Comparison of ENCODE assay signal across 15 cellular contexts in the genomic region with DNA sequence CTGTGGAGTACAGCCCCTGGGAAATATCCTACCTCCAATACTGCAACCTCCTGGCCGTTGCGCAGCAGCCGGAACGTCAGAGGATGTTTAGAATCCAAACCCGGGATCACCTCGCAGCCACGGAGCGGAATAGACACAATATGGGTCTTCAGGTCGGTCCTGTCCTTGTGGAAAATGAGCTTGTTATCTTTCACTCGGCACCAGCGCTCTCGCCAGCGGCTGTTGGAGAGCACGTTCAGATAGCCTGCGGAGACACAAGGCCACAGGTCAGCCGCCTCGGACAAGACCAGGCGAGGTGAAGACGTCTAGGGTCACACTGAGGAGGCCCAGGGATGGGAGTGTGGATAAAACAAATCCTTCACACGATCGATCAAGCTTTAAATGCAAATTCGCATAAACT.
A peak's percentile ranks its signal among the peaks of the same experiment; 100 is the strongest.
DNase-seq lines count a peak whose midpoint lies in the region; TF ChIP-seq lines count a peak whose summit lies in the region.
"Had no signal": no experiment of that assay in that cellular context is flagged by ENCODE, and none has a peak within 500 bp of the region (broad histone marks: within the 10 kb centered on the region; RNA-seq: fewer than 3 reads in every experiment).

No MANE protein-coding gene starts in this region.

- H3K27ac ChIP-seq in neural progenitor cell = no peak overlapping the region
- H3K27ac ChIP-seq in suprapubic skin = no peak overlapping the region
- H3K27ac ChIP-seq: 22Rv1 had no signal

- H3K4me3 ChIP-seq in neural progenitor cell = no peak overlapping the region
- no peak overlapping the region for H3K4me3 ChIP-seq in suprapubic skin
- H3K4me3 ChIP-seq in H7 (ENCODE audit: insufficient read depth, low read depth, low read length) = no peak overlapping the region

- H2AFZ ChIP-seq in neural progenitor cell (replicated peaks) = no peak overlapping the region

- peaks cover 5% of the 10 kb centered on the region for H4K20me1 ChIP-seq in neural progenitor cell (ENCODE audit: low read depth)

- peaks cover 6% of the 10 kb centered on the region for H3F3A ChIP-seq in neural progenitor cell (ENCODE audit: low read depth)

- no peak overlapping the region for H3K27ac Mint-ChIP-seq in activated T-cell treated with anti-CD3 and anti-CD28 coated beads, Interleukin-2, amount 50 U/mL, for 24 hours
- H3K27ac Mint-ChIP-seq in glutamatergic neuron (ENCODE audit: unreplicated experiment) (peak overlapping the region; percentile 76), neural progenitor cell (peak overlapping the region; percentile 19), mesothelial cell of epicardium (no peak overlapping the region)
- H3K27ac Mint-ChIP-seq: CD14-positive monocyte; CD8-positive, alpha-beta T cell had no signal

- no peaks in the 10 kb centered on the region for H3K79me2 ChIP-seq in neural progenitor cell (ENCODE audit: low read depth)

- H3K4me1 Mint-ChIP-seq in activated T-cell treated with anti-CD3 and anti-CD28 coated beads, Interleukin-2, amount 50 U/mL, for 24 hours (ENCODE audit: low read depth) = peaks cover 17% of the 10 kb centered on the region
- H3K4me1 Mint-ChIP-seq in glutamatergic neuron (ENCODE audit: low read depth, unreplicated experiment) (peaks cover 50% of the 10 kb centered on the region), neural progenitor cell (peaks cover 34% of the 10 kb centered on the region), mesothelial cell of epicardium (peaks cover 19% of the 10 kb centered on the region)

- no peaks in the 10 kb centered on the region for H3K27me3 Mint-ChIP-seq in activated T-cell treated with anti-CD3 and anti-CD28 coated beads, Interleukin-2, amount 50 U/mL, for 24 hours
- H3K27me3 Mint-ChIP-seq in glutamatergic neuron (ENCODE audit: unreplicated experiment) (peaks cover 43% of the 10 kb centered on the region), neural progenitor cell (ENCODE audit: insufficient read depth, low read depth) (peaks cover 3% of the 10 kb centered on the region), mesothelial cell of epicardium (ENCODE audit: low read depth) (no peaks in the 10 kb centered on the region)

- no peak for TF ChIP-seq POLR2A in suprapubic skin (IDR thresholded peaks at IDR 0.05)

- no peak overlapping the region for H3K4me2 ChIP-seq in neural progenitor cell

- TF ChIP-seq EP300 in suprapubic skin (IDR thresholded peaks at IDR 0.05) = no peak

- peaks cover 1% of the 10 kb centered on the region for H3K4me1 ChIP-seq in neural progenitor cell
- peaks cover 5% of the 10 kb centered on the region for H3K4me1 ChIP-seq in suprapubic skin

- peak; percentile 13 for DNase-seq in activated T-cell treated with anti-CD3 and anti-CD28 coated beads, Interleukin-2, amount 50 U/mL, for 24 hours
- DNase-seq in activated T-cell treated with anti-CD3 and anti-CD28 coated beads, Interleukin-2, amount 50 U/mL, for 48 hours = no peak
- DNase-seq in glutamatergic neuron (no peak), neural progenitor cell (ENCODE audit: low spot score) (no peak), suprapubic skin (ENCODE audit: low spot score in 2 of 2) (peak; percentile 56 to 59), H7 (no peak), iPS-NIHi11 (ENCODE audit: low spot score) (no peak), mesothelial cell of epicardium (ENCODE audit: low spot score in 2 of 2, unreplicated experiment in 2 of 2) (no peak)
- DNase-seq: Caco-2; CD8-positive, alpha-beta T cell; DND-41; GDM1; HCEC 1CT had no signal

- H3K27me3 ChIP-seq in neural progenitor cell (no peaks in the 10 kb centered on the region), suprapubic skin (no peaks in the 10 kb centered on the region), H7 (ENCODE audit: control insufficient read depth, insufficient read depth, low read length) (no peaks in the 10 kb centered on the region)

- 93% methylated on average over 22 of the region's 22 CpGs for WGBS in suprapubic skin

- H3K4me3 Mint-ChIP-seq in activated T-cell treated with anti-CD3 and anti-CD28 coated beads, Interleukin-2, amount 50 U/mL, for 24 hours = no peak overlapping the region
- no peak overlapping the region for H3K4me3 Mint-ChIP-seq in glutamatergic neuron (ENCODE audit: unreplicated experiment)
- no peak overlapping the region for H3K4me3 Mint-ChIP-seq in neural progenitor cell
- H3K4me3 Mint-ChIP-seq in mesothelial cell of epicardium = no peak overlapping the region
- H3K4me3 Mint-ChIP-seq: CD14-positive monocyte; CD8-positive, alpha-beta T cell had no signal

- no peaks in the 10 kb centered on the region for H3K36me3 ChIP-seq in neural progenitor cell
- H3K36me3 ChIP-seq in suprapubic skin = peaks cover 38% of the 10 kb centered on the region
- peaks cover 8% of the 10 kb centered on the region for H3K36me3 ChIP-seq in H7 (replicated peaks; ENCODE audit: control insufficient read depth, insufficient read depth, low read length)

- no peaks in the 10 kb centered on the region for H3K9me3 ChIP-seq in neural progenitor cell (ENCODE audit: low read depth)
- H3K9me3 ChIP-seq in suprapubic skin = no peaks in the 10 kb centered on the region
- H3K9me3 ChIP-seq: Caco-2 had no signal

- no peak overlapping the region for H3K9ac ChIP-seq in neural progenitor cell

- no peak for TF ChIP-seq CTCF in glutamatergic neuron (IDR thresholded peaks at IDR 0.05; ENCODE audit: partially characterized antibody, unreplicated experiment)
- TF ChIP-seq CTCF in neural progenitor cell (IDR thresholded peaks at IDR 0.05) = no peak
- no peak for TF ChIP-seq CTCF in suprapubic skin (IDR thresholded peaks at IDR 0.05)
- TF ChIP-seq CTCF in mesothelial cell of epicardium (IDR thresholded peaks at IDR 0.05; ENCODE audit: unreplicated experiment) = no peak

- peaks cover 40% of the 10 kb centered on the region for H3K36me3 Mint-ChIP-seq in activated T-cell treated with anti-CD3 and anti-CD28 coated beads, Interleukin-2, amount 50 U/mL, for 24 hours (ENCODE audit: low read depth)
- H3K36me3 Mint-ChIP-seq in glutamatergic neuron (ENCODE audit: unreplicated experiment) (peaks cover 31% of the 10 kb centered on the region), neural progenitor cell (peaks cover 22% of the 10 kb centered on the region), mesothelial cell of epicardium (peaks cover 43% of the 10 kb centered on the region)

- no peaks in the 10 kb centered on the region for H3K9me3 Mint-ChIP-seq in activated T-cell treated with anti-CD3 and anti-CD28 coated beads, Interleukin-2, amount 50 U/mL, for 24 hours
- H3K9me3 Mint-ChIP-seq in glutamatergic neuron (ENCODE audit: unreplicated experiment) = peaks cover 46% of the 10 kb centered on the region
- H3K9me3 Mint-ChIP-seq in neural progenitor cell = no peaks in the 10 kb centered on the region
- H3K9me3 Mint-ChIP-seq in mesothelial cell of epicardium = no peaks in the 10 kb centered on the region
- H3K9me3 Mint-ChIP-seq: CD8-positive, alpha-beta T cell had no signal

Comparison
In these comparisons a context has a peak if more than half of its experiments do, and no peak if none do; other contexts are left out.
1. DNase-seq: peak in activated T-cell treated with anti-CD3 and anti-CD28 coated beads, Interleukin-2, amount 50 U/mL, for 24 hours (single experiment) and suprapubic skin (2 of 2); none in activated T-cell treated with anti-CD3 and anti-CD28 coated beads, Interleukin-2, amount 50 U/mL, for 48 hours (0 of 2), glutamatergic neuron (single experiment), neural progenitor cell (single experiment), H7 (single experiment), iPS-NIHi11 (single experiment) and mesothelial cell of epicardium (0 of 2).
2. H3K27ac Mint-ChIP-seq: peak in glutamatergic neuron (single experiment) and neural progenitor cell (single experiment); none in activated T-cell treated with anti-CD3 and anti-CD28 coated beads, Interleukin-2, amount 50 U/mL, for 24 hours (single experiment) and mesothelial cell of epicardium (single experiment).